ENCODE assay signal across 13 cellular contexts in the genomic region with DNA sequence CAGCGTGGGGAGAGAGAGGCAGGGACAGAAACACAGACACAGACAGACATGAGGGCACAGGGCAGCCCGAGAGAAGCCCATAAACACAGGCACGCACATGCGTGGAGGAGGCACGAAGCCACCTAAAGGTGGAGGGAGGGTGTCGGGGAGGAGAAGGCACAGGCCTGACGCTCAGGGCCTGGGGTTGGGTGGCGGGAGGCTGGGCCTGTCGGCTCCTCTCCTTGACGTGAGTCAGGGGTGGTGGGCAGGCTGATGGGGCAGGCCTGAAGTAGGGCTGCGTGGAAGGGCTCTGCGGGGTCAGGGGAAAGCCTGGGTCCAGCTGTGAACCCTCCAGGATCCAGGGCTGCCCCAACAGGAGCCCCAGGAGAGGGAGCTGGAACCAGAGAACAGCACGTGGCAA.
DNase-seq lines count a peak whose midpoint lies in the region; ATAC-seq and TF ChIP-seq lines count a peak whose summit lies in the region.
"Had no signal": no experiment of that assay in that cellular context is flagged by ENCODE, and none has a peak within 500 bp of the region (broad histone marks: within the 10 kb centered on the region; RNA-seq: fewer than 3 reads in every experiment).

No MANE protein-coding gene starts in this region.

- POLR2A ChIA-PET in MCF 10A (lab: Yijun Ruan, JAX) (interaction anchor here (0.9 to 3.8 kb wide), 2 partner anchors 16 to 75 kb away, joined by 3 to 11 read pairs; no protein-coding TSS in a partner anchor), WTC11 (lab: Charles Lee) (no interaction called here)

- H3K4me3 Mint-ChIP-seq in MCF 10A (ENCODE audit: unreplicated experiment), result no peak overlapping the region
- H3K4me3 Mint-ChIP-seq in WTC11, result no peak overlapping the region

- H3K4me3 ChIP-seq in breast epithelium, result no peak overlapping the region
- no peak overlapping the region for H3K4me3 ChIP-seq in trophoblast cell (ENCODE audit: low read depth, low read length)
- no peak overlapping the region for H3K4me3 ChIP-seq in HAP-1
- no peak overlapping the region for H3K4me3 ChIP-seq in lower lobe of right lung
- H3K4me3 ChIP-seq: right lobe of liver had no signal

- peak overlapping the region; percentile 42 for H4K91ac ChIP-seq in trophoblast cell (ENCODE audit: low read depth, low read length)

- H3K4me1 ChIP-seq in breast epithelium (peaks cover 0 to 9% of the 10 kb centered on the region in 2 donors), trophoblast cell (ENCODE audit: control insufficient read depth in 1 of 2, insufficient read depth in 2 of 2, low read length in 2 of 2) (peaks cover 33 to 41% of the 10 kb centered on the region in 2 experiments), HAP-1 (peaks cover 10% of the 10 kb centered on the region), lower lobe of right lung (no peaks in the 10 kb centered on the region)
- H3K4me1 ChIP-seq: right lobe of liver had no signal

- H3K27me3 ChIP-seq in breast epithelium (no peaks in the 10 kb centered on the region), trophoblast cell (ENCODE audit: insufficient read depth, low read length) (no peaks in the 10 kb centered on the region), HAP-1 (ENCODE audit: low read depth) (no peaks in the 10 kb centered on the region), lower lobe of right lung (ENCODE audit: low read depth) (peaks cover 6% of the 10 kb centered on the region)
- H3K27me3 ChIP-seq: right lobe of liver had no signal

- H2BK120ac ChIP-seq in trophoblast cell (ENCODE audit: insufficient read depth, low read length, poor library complexity), result peak overlapping the region; percentile 15

- H2BK12ac ChIP-seq in trophoblast cell (ENCODE audit: low read length), result peak overlapping the region; percentile 20

- BruUV-seq in MCF 10A (replicated peaks; lab: Mats Ljungman, UMichigan), result no TSS peak

- DNase-seq in breast epithelium (ENCODE audit: low spot score in 2 of 2) (no peak), MCF 10A (ENCODE audit: unreplicated experiment) (no peak), WTC11 (ENCODE audit: low spot score) (no peak), trophoblast cell (no peak), HAP-1 (ENCODE audit: low spot score in 2 of 2) (no peak), lower lobe of right lung (no peak), NCI-H1105 (lab: John Stamatoyannopoulos, UW) (no peak)
- DNase-seq: activated effector memory CD4-positive, alpha-beta T cell treated with Interleukin-2 at 50 U/mL for 16 hours; cortex of kidney; stimulated activated naive CD4-positive, alpha-beta T cell had no signal

- H3K4me1 Mint-ChIP-seq in MCF 10A (ENCODE audit: insufficient read depth, unreplicated experiment), result peaks cover 28% of the 10 kb centered on the region
- H3K4me1 Mint-ChIP-seq in WTC11, result peaks cover 42% of the 10 kb centered on the region

- H3K36me3 Mint-ChIP-seq in MCF 10A (ENCODE audit: insufficient read depth, unreplicated experiment), result no peaks in the 10 kb centered on the region
- no peaks in the 10 kb centered on the region for H3K36me3 Mint-ChIP-seq in WTC11

- no peak overlapping the region for H4K12ac ChIP-seq in trophoblast cell (ENCODE audit: low read depth, low read length)

- no peaks in the 10 kb centered on the region for H3K36me3 ChIP-seq in breast epithelium
- H3K36me3 ChIP-seq in trophoblast cell (ENCODE audit: control insufficient read depth in 1 of 2, insufficient read depth in 2 of 2, low read length in 2 of 2), result no peaks in the 10 kb centered on the region
- no peaks in the 10 kb centered on the region for H3K36me3 ChIP-seq in HAP-1 (replicated peaks)
- H3K36me3 ChIP-seq in lower lobe of right lung, result no peaks in the 10 kb centered on the region
- H3K36me3 ChIP-seq: right lobe of liver had no signal

- ATAC-seq in WTC11, result no peak
- ATAC-seq in esophagus mucosa, result peak; percentile 7
- ATAC-seq in lower lobe of right lung, result no peak

- H3K23ac ChIP-seq in trophoblast cell (ENCODE audit: low read length), result no peak overlapping the region

- WGBS in trophoblast cell (ENCODE audit: extremely low coverage, insufficient coverage, insufficient read length), result no CpG with 5 or more reads among the region's 13 CpGs

- peaks cover 21% of the 10 kb centered on the region for H3K79me1 ChIP-seq in trophoblast cell (ENCODE audit: low read length)

- H3K9ac ChIP-seq in trophoblast cell (ENCODE audit: low read length), result no peak overlapping the region

- no peaks in the 10 kb centered on the region for H3K9me3 Mint-ChIP-seq in MCF 10A (ENCODE audit: unreplicated experiment)
- no peaks in the 10 kb centered on the region for H3K9me3 Mint-ChIP-seq in WTC11

- peak overlapping the region; percentile 53 for H3K18ac ChIP-seq in trophoblast cell (ENCODE audit: low read length)

- no peak overlapping the region for H3K4me2 ChIP-seq in trophoblast cell (ENCODE audit: low read length)

- intact Hi-C loops in breast epithelium (cut with DNase I; ENCODE audit: low total_unique reads), result no loop called here
- intact Hi-C loops in MCF 10A (cut with micrococcal nuclease), result no loop called here
- intact Hi-C loops in lower lobe of right lung (cut with DNase I), result no loop called here

- H3K14ac ChIP-seq in trophoblast cell (ENCODE audit: low read length), result peak overlapping the region; percentile 20

- TF ChIP-seq CTCF in breast epithelium (IDR thresholded peaks at IDR 0.05) (no peak), MCF 10A (IDR thresholded peaks at IDR 0.05; ENCODE audit: unreplicated experiment) (no peak), WTC11 (IDR thresholded peaks at IDR 0.05) (no peak), lower lobe of right lung (IDR thresholded peaks at IDR 0.05) (no peak)

- H3K79me2 ChIP-seq in trophoblast cell (ENCODE audit: control insufficient read depth, insufficient read depth, low read length, poor library complexity), result no peaks in the 10 kb centered on the region

- in situ Hi-C loops in HAP-1 (cut with MboI; ENCODE audit: low sequenced_read_pairs), result no loop called here

- no peak for TF ChIP-seq POLR2A in breast epithelium (IDR thresholded peaks at IDR 0.05)

- H3K4ac ChIP-seq in trophoblast cell (ENCODE audit: low read depth, low read length), result peak overlapping the region; percentile 1

- peak overlapping the region; percentile 71 to 75 for H3K27ac ChIP-seq in breast epithelium
- H3K27ac ChIP-seq in trophoblast cell (ENCODE audit: low read depth, low read length), result no peak overlapping the region
- no peak overlapping the region for H3K27ac ChIP-seq in lower lobe of right lung
- H3K27ac ChIP-seq: right lobe of liver, VCaP had no signal

- H3K9me3 ChIP-seq in breast epithelium (no peaks in the 10 kb centered on the region), trophoblast cell (ENCODE audit: insufficient read depth, low read depth, low read length) (no peaks in the 10 kb centered on the region), HAP-1 (no peaks in the 10 kb centered on the region), lower lobe of right lung (no peaks in the 10 kb centered on the region)
- H3K9me3 ChIP-seq: right lobe of liver had no signal

- H3K27ac Mint-ChIP-seq in MCF 10A (ENCODE audit: low read depth, unreplicated experiment) (no peak overlapping the region), WTC11 (peak overlapping the region; percentile 7; the same call in 1 of the 2 replicates)

- no peak overlapping the region for H2AFZ ChIP-seq in trophoblast cell (ENCODE audit: insufficient read depth, low read length, poor library complexity)

- CTCF ChIA-PET in MCF 10A (lab: Yijun Ruan, JAX), result interaction anchor here (0.7 to 1.2 kb wide), 3 partner anchors 15 to 282 kb away, joined by 3 to 4 read pairs (median 3); no protein-coding TSS in a partner anchor
- CTCF ChIA-PET in WTC11 (lab: Charles Lee), result interaction anchor here (0.6 to 1.0 kb wide), 2 partner anchors 61 to 74 kb away, joined by 3 read pairs; a partner anchor contains a TSS

- H2AK5ac ChIP-seq in trophoblast cell (ENCODE audit: low read length), result peak overlapping the region; percentile 4

- H4K8ac ChIP-seq in trophoblast cell (ENCODE audit: low read depth, low read length), result peak overlapping the region; percentile 26

- no peaks in the 10 kb centered on the region for H3K27me3 Mint-ChIP-seq in MCF 10A (ENCODE audit: insufficient read depth, unreplicated experiment)
- H3K27me3 Mint-ChIP-seq in WTC11 (ENCODE audit: low read depth), result peaks cover under 1% of the 10 kb centered on the region; the same call in 1 of the 2 replicates

- peak overlapping the region; percentile 0 for H2BK5ac ChIP-seq in trophoblast cell (ENCODE audit: low read depth, low read length, poor library complexity)

TF ChIP-seq in WTC11, 78 proteins besides CTCF, POLR2A, EP300 and RAD21:
- TF ChIP-seq, protein P1, sequence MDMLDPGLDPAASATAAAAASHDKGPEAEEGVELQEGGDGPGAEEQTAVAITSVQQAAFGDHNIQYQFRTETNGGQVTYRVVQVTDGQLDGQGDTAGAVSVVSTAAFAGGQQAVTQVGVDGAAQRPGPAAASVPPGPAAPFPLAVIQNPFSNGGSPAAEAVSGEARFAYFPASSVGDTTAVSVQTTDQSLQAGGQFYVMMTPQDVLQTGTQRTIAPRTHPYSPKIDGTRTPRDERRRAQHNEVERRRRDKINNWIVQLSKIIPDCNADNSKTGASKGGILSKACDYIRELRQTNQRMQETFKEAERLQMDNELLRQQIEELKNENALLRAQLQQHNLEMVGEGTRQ (CRISPR knock-in tag; IDR thresholded peaks at IDR 0.05), result no peak
- TF ChIP-seq OVOL2 (CRISPR knock-in tag; IDR thresholded peaks at IDR 0.05; ENCODE audit: borderline replicate concordance) (no peak), ZBTB21 (CRISPR knock-in tag; IDR thresholded peaks at IDR 0.05; ENCODE audit: borderline replicate concordance) (no peak)
- TF ChIP-seq, protein P2, sequence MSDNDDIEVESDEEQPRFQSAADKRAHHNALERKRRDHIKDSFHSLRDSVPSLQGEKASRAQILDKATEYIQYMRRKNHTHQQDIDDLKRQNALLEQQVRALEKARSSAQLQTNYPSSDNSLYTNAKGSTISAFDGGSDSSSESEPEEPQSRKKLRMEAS (CRISPR knock-in tag; IDR thresholded peaks at IDR 0.05), result no peak

Comparison
In these comparisons a context has a peak if more than half of its experiments do, and no peak if none do; other contexts are left out.
1. H3K27ac ChIP-seq: peak in breast epithelium (2 of 2); none in trophoblast cell (single experiment) and lower lobe of right lung (single experiment).